ENCODE assay signal across 9 cellular contexts in the genomic region with DNA sequence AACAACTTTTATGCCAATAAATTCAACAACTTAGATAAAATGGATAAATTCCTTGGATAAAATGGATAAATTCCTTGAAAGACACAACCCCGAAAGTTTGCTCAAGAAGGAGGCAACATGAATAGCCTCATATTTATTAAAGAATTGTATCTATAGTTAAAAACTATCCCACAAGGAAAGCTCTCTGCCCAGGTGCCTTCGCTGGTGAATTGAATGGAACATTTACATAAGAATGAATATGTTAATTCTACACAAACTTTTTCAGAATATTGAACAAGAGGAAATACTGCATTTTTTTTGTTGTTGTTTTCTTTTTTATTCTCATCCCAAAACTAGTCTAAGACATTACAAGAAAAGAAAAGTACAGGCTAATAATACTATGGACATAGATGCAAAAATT.
"Had no signal": no experiment of that assay in that cellular context is flagged by ENCODE, and none has a peak within 500 bp of the region (broad histone marks: within the 10 kb centered on the region; RNA-seq: fewer than 3 reads in every experiment).

No MANE protein-coding gene starts in this region.

- FAIRE-seq: H1, H54 had no signal

- H3K27ac ChIP-seq: GM23248 had no signal

- DNase-seq: GM23248, GOT3, H7, HCEC 1CT, HFFc6 had no signal

- H3K9me3 ChIP-seq: HAP-1 had no signal

- H3K27ac Mint-ChIP-seq: HFFc6 had no signal

- H3K9ac ChIP-seq: GM23248 had no signal

- H3K4me1 ChIP-seq: HAP-1 had no signal

- H2AFZ ChIP-seq: GM23248 had no signal

- H3K4me3 Mint-ChIP-seq: HFFc6 had no signal

- H3K4me3 ChIP-seq: GM23248, HAP-1 had no signal

- H3K36me3 ChIP-seq: HAP-1 had no signal

- ATAC-seq: HCT116 had no signal
